30 cellular contexts compared by ENCODE assay signal in genomic region chr5:120706877-120707276, GRCh38.
"Had no signal": no experiment of that assay in that cellular context is flagged by ENCODE, and none has a peak within 500 bp of the region (broad histone marks: within the 10 kb centered on the region; RNA-seq: fewer than 3 reads in every experiment).

No MANE protein-coding gene starts in this region.

- ATAC-seq: activated CD4-positive, CD25-positive, alpha-beta regulatory T cell treated with anti-CD3 and anti-CD28 coated beads, Interleukin-2, amount 50 U/mL, for 24 hours; activated CD8-positive, alpha-beta T cell treated with anti-CD3 and anti-CD28 coated beads, Interleukin-2, amount 10 ng/mL, durations not matched to agents 7 days and 5 days; activated naive CD8-positive, alpha-beta T cell treated with anti-CD3 and anti-CD28 coated beads, Interleukin-2, amount 50 U/mL, for 24 hours; body of pancreas had no signal

- H3K27me3 Mint-ChIP-seq: activated naive CD4-positive, alpha-beta T cell treated with anti-CD3 and anti-CD28 coated beads, Interleukin-2, amount 50 U/mL, for 24 hours; activated naive CD8-positive, alpha-beta T cell treated with anti-CD3 and anti-CD28 coated beads, Interleukin-2, amount 50 U/mL, for 24 hours; activated T-cell treated with anti-CD3 and anti-CD28 coated beads, Interleukin-2, amount 50 U/mL, for 24 hours; central memory CD8-positive, alpha-beta T cell had no signal

- H3K4me1 ChIP-seq: ascending aorta, body of pancreas, Peyer's patch, SJCRH30 had no signal

- H3K27ac Mint-ChIP-seq: activated CD8-positive, alpha-beta T cell treated with anti-CD3 and anti-CD28 coated beads, Interleukin-2, amount 10 ng/mL, durations not matched to agents 7 days and 5 days; activated naive CD4-positive, alpha-beta T cell treated with anti-CD3 and anti-CD28 coated beads, Interleukin-2, amount 50 U/mL, for 24 hours; activated naive CD8-positive, alpha-beta T cell treated with anti-CD3 and anti-CD28 coated beads, Interleukin-2, amount 50 U/mL, for 24 hours; activated T-cell treated with anti-CD3 and anti-CD28 coated beads, Interleukin-2, amount 50 U/mL, for 24 hours; activated T-helper 1 cell treated with anti-CD3 and anti-CD28 coated beads, Interleukin-12 subunit alpha, Interleukin-12 subunit beta, Interleukin-2, Interleukin-4 antibody, amounts not matched to agents 30 ng/mL and 10 ng/mL and 1 ng/mL, durations not matched to agents 14 hours and 24 hours and 36 hours had no signal

- H3K27me3 ChIP-seq: ascending aorta, body of pancreas, Peyer's patch, SJCRH30 had no signal

- H3K36me3 Mint-ChIP-seq: activated naive CD4-positive, alpha-beta T cell treated with anti-CD3 and anti-CD28 coated beads, Interleukin-2, amount 50 U/mL, for 24 hours had no signal

- DNase-seq: activated CD4-positive, alpha-beta T cell treated with anti-CD3 and anti-CD28 coated beads for 4 hours; activated CD8-positive, alpha-beta T cell treated with anti-CD3 and anti-CD28 coated beads, Interleukin-2, amount 10 ng/mL, durations not matched to agents 7 days and 5 days; activated effector memory CD4-positive, alpha-beta T cell treated with Interleukin-2 at 50 U/mL for 16 hours; activated naive CD4-positive, alpha-beta T cell; activated naive CD8-positive, alpha-beta T cell treated with anti-CD3 and anti-CD28 coated beads, Interleukin-2, amount 50 U/mL, for 24 hours; activated T-cell treated with anti-CD3 and anti-CD28 coated beads, Interleukin-2, amount 50 U/mL, for 24 hours; amniotic stem cell; body of pancreas; MV-4-11; NCI-H1105; NCI-H1436; NCI-H1694 treated with DMSO at 0.1 percent for 48 hours; NCI-H2029 treated with DMSO at 0.1 percent for 48 hours; NCI-H510A treated with DMSO at 0.1 percent for 48 hours; NCI-H69; NK-92 treated with Interleukin-12 subunit alpha and Interleukin-12 subunit beta, amount 100 ng/mL, for 24 hours; OCI-M1; Peyer's patch; Right ventricle myocardium superior; SJCRH30; SK-N-SH; T-helper 1 cell; WERI-Rb-1 had no signal

- H3K4me1 Mint-ChIP-seq: activated naive CD4-positive, alpha-beta T cell treated with anti-CD3 and anti-CD28 coated beads, Interleukin-2, amount 50 U/mL, for 24 hours; activated naive CD8-positive, alpha-beta T cell treated with anti-CD3 and anti-CD28 coated beads, Interleukin-2, amount 50 U/mL, for 24 hours; central memory CD8-positive, alpha-beta T cell had no signal

- H3K4me3 ChIP-seq: ascending aorta, body of pancreas, Peyer's patch, SJCRH30 had no signal

- H3K9me3 Mint-ChIP-seq: activated T-helper 1 cell treated with anti-CD3 and anti-CD28 coated beads, Interleukin-12 subunit alpha, Interleukin-12 subunit beta, Interleukin-2, Interleukin-4 antibody, amounts not matched to agents 30 ng/mL and 10 ng/mL and 1 ng/mL, durations not matched to agents 14 hours and 24 hours and 36 hours had no signal

- H3K9me3 ChIP-seq: ascending aorta, body of pancreas, Peyer's patch, SJCRH30, SK-N-SH had no signal

- H3K36me3 ChIP-seq: ascending aorta, Peyer's patch, SJCRH30, WERI-Rb-1 had no signal

- H3K4me3 Mint-ChIP-seq: activated CD8-positive, alpha-beta T cell treated with anti-CD3 and anti-CD28 coated beads, Interleukin-2, amount 10 ng/mL, durations not matched to agents 7 days and 5 days; activated naive CD4-positive, alpha-beta T cell treated with anti-CD3 and anti-CD28 coated beads, Interleukin-2, amount 50 U/mL, for 24 hours; activated naive CD8-positive, alpha-beta T cell treated with anti-CD3 and anti-CD28 coated beads, Interleukin-2, amount 50 U/mL, for 24 hours; activated T-cell treated with anti-CD3 and anti-CD28 coated beads, Interleukin-2, amount 50 U/mL, for 24 hours; activated T-helper 1 cell treated with anti-CD3 and anti-CD28 coated beads, Interleukin-12 subunit alpha, Interleukin-12 subunit beta, Interleukin-2, Interleukin-4 antibody, amounts not matched to agents 30 ng/mL and 10 ng/mL and 1 ng/mL, durations not matched to agents 14 hours and 24 hours and 36 hours; central memory CD8-positive, alpha-beta T cell had no signal

- H3K27ac ChIP-seq: ascending aorta, body of pancreas, KMS-11, Peyer's patch, RWPE1, SJCRH30, WERI-Rb-1 had no signal

- H3K9ac ChIP-seq: KMS-11, SK-N-SH had no signal
